ENCODE assay signal across 24 cellular contexts in the genomic region with DNA sequence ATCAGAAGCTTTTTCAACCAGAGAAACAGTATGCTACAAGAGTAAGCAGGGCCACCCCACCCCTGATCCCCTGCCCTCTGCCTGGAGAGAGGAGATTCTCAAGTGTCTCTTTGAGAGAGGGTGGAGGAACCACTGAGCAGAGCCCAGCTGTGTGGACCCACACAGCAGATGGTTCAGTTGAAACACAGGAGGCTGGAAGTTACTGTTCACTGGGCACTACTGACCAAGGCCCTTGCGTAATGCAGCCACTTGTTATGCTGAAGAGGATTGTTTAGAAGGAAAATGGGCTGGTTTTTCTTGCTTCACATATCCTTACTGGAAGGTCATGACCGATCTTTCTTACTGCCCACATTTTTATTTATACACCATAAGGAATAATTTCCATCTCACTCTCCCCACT.
DNase-seq lines count a peak whose midpoint lies in the region; ATAC-seq and TF ChIP-seq lines count a peak whose summit lies in the region.
"Had no signal": no experiment of that assay in that cellular context is flagged by ENCODE, and none has a peak within 500 bp of the region (broad histone marks: within the 10 kb centered on the region; RNA-seq: fewer than 3 reads in every experiment).

No MANE protein-coding gene starts in this region.

- BruUV-seq in Calu3 (replicated peaks; lab: Mats Ljungman, UMichigan), result no TSS peak

- CTCF ChIA-PET in Calu3 (lab: Charles Lee), result interaction anchor here (1.2 kb wide), 1 partner anchor 64 kb away, joined by 3 read pairs; no protein-coding TSS in a partner anchor
- CTCF ChIA-PET in RWPE1 (lab: Yijun Ruan, JAX), result interaction anchor here (0.6 kb wide), 1 partner anchor 1585 kb away, joined by 3 read pairs; no protein-coding TSS in a partner anchor

- no peaks in the 10 kb centered on the region for H3K4me1 Mint-ChIP-seq in Calu3 (ENCODE audit: low read depth, unreplicated experiment)
- H3K4me1 Mint-ChIP-seq: activated CD4-positive, alpha-beta T cell treated with anti-CD3 and anti-CD28 coated beads, Interleukin-2, amount 10 ng/mL, durations not matched to agents 24 days and 14 days; activated naive CD8-positive, alpha-beta T cell treated with anti-CD3 and anti-CD28 coated beads, Interleukin-2, amount 10 ng/mL, durations not matched to agents 7 days and 5 days had no signal

- H3K36me3 ChIP-seq in upper lobe of left lung, result no peaks in the 10 kb centered on the region
- H3K36me3 ChIP-seq: brain microvascular endothelial cell, tibial artery had no signal

- TF ChIP-seq POLR2A in upper lobe of left lung (IDR thresholded peaks at IDR 0.05), result no peak

- intact Hi-C loops in Calu3 (cut with micrococcal nuclease; ENCODE audit: unreplicated experiment), result no loop called here

- H3K4me3 Mint-ChIP-seq in Calu3 (ENCODE audit: low read depth, unreplicated experiment), result no peak overlapping the region
- H3K4me3 Mint-ChIP-seq: activated CD4-positive, alpha-beta T cell treated with anti-CD3 and anti-CD28 coated beads, Interleukin-2, amount 10 ng/mL, durations not matched to agents 24 days and 14 days; activated naive CD8-positive, alpha-beta T cell treated with anti-CD3 and anti-CD28 coated beads, Interleukin-2, amount 10 ng/mL, durations not matched to agents 7 days and 5 days; dendritic cell treated with granulocyte-macrophage colony-stimulating factor and Interleukin-4, amounts not matched to agents 40 ng/mL and 50 ng/mL, for 4 days had no signal

- TF ChIP-seq EP300 in upper lobe of left lung (IDR thresholded peaks at IDR 0.05), result peak in 2 of 4 donors; percentile 68 to 90

- no peaks in the 10 kb centered on the region for H3K9me3 ChIP-seq in upper lobe of left lung
- H3K9me3 ChIP-seq: tibial artery had no signal

- peaks cover 0 to 20% (median 4%) of the 10 kb centered on the region in 4 donors for H3K4me1 ChIP-seq in upper lobe of left lung
- H3K4me1 ChIP-seq: tibial artery had no signal

- H3K27me3 ChIP-seq in upper lobe of left lung, result no peaks in the 10 kb centered on the region
- H3K27me3 ChIP-seq: brain microvascular endothelial cell, tibial artery had no signal

- no peaks in the 10 kb centered on the region for H3K9me3 Mint-ChIP-seq in Calu3 (ENCODE audit: low read depth, unreplicated experiment)
- H3K9me3 Mint-ChIP-seq: activated CD4-positive, alpha-beta T cell treated with anti-CD3 and anti-CD28 coated beads, Interleukin-2, amount 10 ng/mL, durations not matched to agents 24 days and 14 days; activated naive CD8-positive, alpha-beta T cell treated with anti-CD3 and anti-CD28 coated beads, Interleukin-2, amount 10 ng/mL, durations not matched to agents 7 days and 5 days; activated T-helper 2 cell treated with anti-CD3 and anti-CD28 coated beads, Interferon-gamma antibody, Interleukin-2, Interleukin-4, amounts not matched to agents 10 μg/mL and 5 μg/mL and 100 μg/mL, durations not matched to agents 14 hours and 24 hours and 36 hours; dendritic cell treated with granulocyte-macrophage colony-stimulating factor and Interleukin-4, amounts not matched to agents 40 ng/mL and 50 ng/mL, for 4 days had no signal

- DNase-seq in NCI-H524 (lab: John Stamatoyannopoulos, UW) (peak; percentile 32 to 75), NCI-H524 treated with DMSO at 0.1 percent for 48 hours (lab: John Stamatoyannopoulos, UW) (no peak), choroid plexus epithelial cell (ENCODE audit: low read depth) (peak; percentile 2), iris pigment epithelial cell (ENCODE audit: low read depth) (peak; percentile 59), upper lobe of left lung (peak in 1 of 2 donors; percentile 74), Calu3 (no peak), RWPE1 (ENCODE audit: low spot score) (no peak)
- DNase-seq: activated CD4-positive, alpha-beta T cell treated with anti-CD3 and anti-CD28 coated beads, Interleukin-2, amount 10 ng/mL, durations not matched to agents 24 days and 14 days; activated naive CD8-positive, alpha-beta T cell treated with anti-CD3 and anti-CD28 coated beads, Interleukin-2, amount 10 ng/mL, durations not matched to agents 7 days and 5 days; brain microvascular endothelial cell; DMS153; glutamatergic neuron; NCI-H69; occipital lobe; OCI-M1; SHP77 treated with DMSO at 0.1 percent for 48 hours; stimulated activated naive CD4-positive, alpha-beta T cell; tibial artery had no signal

- POLR2A ChIA-PET in RWPE1 (lab: Yijun Ruan, JAX; ENCODE audit: low non-redundant PET), result no interaction called here

- H3K27ac ChIP-seq in upper lobe of left lung (peak overlapping the region in 3 of 4 donors; percentile 11 to 55 (median 52)), RWPE1 (no peak overlapping the region)
- H3K27ac ChIP-seq: brain microvascular endothelial cell, C4-2B, tibial artery had no signal

- no peak overlapping the region for H3K27ac Mint-ChIP-seq in Calu3 (ENCODE audit: unreplicated experiment)
- H3K27ac Mint-ChIP-seq: activated CD4-positive, alpha-beta T cell treated with anti-CD3 and anti-CD28 coated beads, Interleukin-2, amount 10 ng/mL, durations not matched to agents 24 days and 14 days; activated naive CD8-positive, alpha-beta T cell treated with anti-CD3 and anti-CD28 coated beads, Interleukin-2, amount 10 ng/mL, durations not matched to agents 7 days and 5 days; activated T-helper 2 cell treated with anti-CD3 and anti-CD28 coated beads, Interferon-gamma antibody, Interleukin-2, Interleukin-4, amounts not matched to agents 10 μg/mL and 5 μg/mL and 100 μg/mL, durations not matched to agents 14 hours and 24 hours and 36 hours; dendritic cell treated with granulocyte-macrophage colony-stimulating factor and Interleukin-4, amounts not matched to agents 40 ng/mL and 50 ng/mL, for 4 days had no signal

- TF ChIP-seq CTCF in choroid plexus epithelial cell (conservative IDR thresholded peaks at IDR 0.05; ENCODE audit: low read depth, low read length), result no peak
- no peak for TF ChIP-seq CTCF in upper lobe of left lung (IDR thresholded peaks at IDR 0.05)
- TF ChIP-seq CTCF in Calu3 (IDR thresholded peaks at IDR 0.05; ENCODE audit: unreplicated experiment), result no peak
- no peak for TF ChIP-seq CTCF in RWPE1 (conservative IDR thresholded peaks at IDR 0.05; ENCODE audit: low read depth)

- H3K36me3 Mint-ChIP-seq in Calu3 (ENCODE audit: insufficient read depth, unreplicated experiment), result no peaks in the 10 kb centered on the region
- H3K36me3 Mint-ChIP-seq: activated naive CD8-positive, alpha-beta T cell treated with anti-CD3 and anti-CD28 coated beads, Interleukin-2, amount 10 ng/mL, durations not matched to agents 7 days and 5 days had no signal

- ATAC-seq in upper lobe of left lung (ENCODE audit: low FRiP score in 2 of 2) (peak; percentile 52 to 58), GM21526 (IDR thresholded peaks at IDR 0.05; ENCODE audit: low FRiP score, unreplicated experiment) (no peak)
- ATAC-seq: left lobe of liver, sciatic nerve had no signal

- peaks cover 18% of the 10 kb centered on the region for H3K27me3 Mint-ChIP-seq in Calu3 (ENCODE audit: unreplicated experiment)
- H3K27me3 Mint-ChIP-seq: activated CD4-positive, alpha-beta T cell treated with anti-CD3 and anti-CD28 coated beads, Interleukin-2, amount 10 ng/mL, durations not matched to agents 24 days and 14 days; activated naive CD8-positive, alpha-beta T cell treated with anti-CD3 and anti-CD28 coated beads, Interleukin-2, amount 10 ng/mL, durations not matched to agents 7 days and 5 days; dendritic cell treated with granulocyte-macrophage colony-stimulating factor and Interleukin-4, amounts not matched to agents 40 ng/mL and 50 ng/mL, for 4 days had no signal

- H3K4me3 ChIP-seq in choroid plexus epithelial cell (ENCODE audit: low read depth, low read length) (no peak overlapping the region), upper lobe of left lung (no peak overlapping the region)
- H3K4me3 ChIP-seq: tibial artery had no signal

- WGBS in upper lobe of left lung, 2 donors, result 54 to 55% methylated on average over 2 of the region's 2 CpGs

Comparison
In these comparisons a context has a peak if more than half of its experiments do, and no peak if none do; other contexts are left out.
1. DNase-seq: peak in NCI-H524 (2 of 2), choroid plexus epithelial cell (single experiment) and iris pigment epithelial cell (single experiment); none in NCI-H524 treated with DMSO at 0.1 percent for 48 hours (single experiment), Calu3 (single experiment) and RWPE1 (single experiment).